In the genomic region with DNA sequence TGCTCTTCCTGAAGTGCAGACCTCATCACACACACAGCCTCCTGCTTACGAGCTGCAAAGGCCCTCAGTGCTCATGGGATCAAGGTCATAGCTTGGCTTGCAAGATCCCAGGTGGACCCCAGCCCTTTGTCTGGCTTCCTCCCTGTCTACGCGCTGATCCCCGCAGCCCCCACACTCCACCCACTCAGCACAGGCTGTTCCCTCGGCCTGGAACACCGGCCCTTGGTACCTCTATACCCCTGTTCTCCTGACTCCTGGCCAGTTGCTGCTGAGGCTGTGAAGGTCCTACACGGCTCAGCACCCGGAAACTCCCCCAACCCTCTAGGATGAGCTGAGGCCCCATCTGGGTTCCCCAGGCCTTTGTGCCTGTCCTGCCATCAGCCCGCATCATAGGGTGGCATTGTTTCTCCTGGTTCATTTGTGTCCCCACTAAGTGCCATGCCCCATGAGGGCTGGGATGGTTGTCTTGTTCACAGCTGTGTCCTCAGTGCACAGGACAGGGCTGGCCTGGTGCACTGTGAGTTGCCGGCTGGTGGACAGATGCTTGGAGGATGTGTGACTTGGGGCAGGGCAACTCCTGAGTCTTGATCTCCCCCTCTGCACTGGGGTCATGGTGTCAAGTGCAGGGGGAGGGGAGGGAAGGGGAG, we compare ENCODE assay signal across 13 cellular contexts.
"Had no signal": no experiment of that assay in that cellular context is flagged by ENCODE, and none has a peak within 500 bp of the region (broad histone marks: within the 10 kb centered on the region; RNA-seq: fewer than 3 reads in every experiment).

No MANE protein-coding gene starts in this region.

- H3K4me3 ChIP-seq: coronary artery, heart right ventricle had no signal

- H3K9me3 ChIP-seq: heart right ventricle, neutrophil had no signal

- DNase-seq: activated CD4-positive, alpha-beta T cell treated with anti-CD3 and anti-CD28 coated beads for 36 hours; activated CD8-positive, alpha-beta memory T cell treated with anti-CD3 and anti-CD28 coated beads, Interleukin-2, amount 50 U/mL, for 48 hours; activated CD8-positive, alpha-beta T cell treated with anti-CD3 and anti-CD28 coated beads, Interleukin-2, amount 10 ng/mL, durations not matched to agents 7 days and 5 days; activated naive CD4-positive, alpha-beta T cell treated with Interleukin-2 at 50 U/mL for 16 hours; caudate nucleus; effector CD4-positive, alpha-beta T cell; heart right ventricle; mesenchymal stem cell; right cardiac atrium; small intestine; stimulated activated naive CD4-positive, alpha-beta T cell had no signal

- H3K27me3 ChIP-seq: heart right ventricle, neutrophil had no signal

- H3K27ac Mint-ChIP-seq: activated CD4-positive, alpha-beta T cell treated with anti-CD3 and anti-CD28 coated beads for 36 hours; activated CD8-positive, alpha-beta T cell treated with anti-CD3 and anti-CD28 coated beads, Interleukin-2, amount 10 ng/mL, durations not matched to agents 7 days and 5 days had no signal

- H3K4me1 Mint-ChIP-seq: activated CD4-positive, alpha-beta T cell treated with anti-CD3 and anti-CD28 coated beads for 36 hours had no signal

- H3K36me3 ChIP-seq: heart right ventricle, neutrophil had no signal

- H3K4me3 Mint-ChIP-seq: activated CD4-positive, alpha-beta T cell treated with anti-CD3 and anti-CD28 coated beads for 36 hours; activated CD8-positive, alpha-beta T cell treated with anti-CD3 and anti-CD28 coated beads, Interleukin-2, amount 10 ng/mL, durations not matched to agents 7 days and 5 days had no signal

- ATAC-seq: activated CD4-positive, alpha-beta T cell treated with anti-CD3 and anti-CD28 coated beads for 36 hours; activated CD8-positive, alpha-beta T cell treated with anti-CD3 and anti-CD28 coated beads, Interleukin-2, amount 10 ng/mL, durations not matched to agents 7 days and 5 days; right cardiac atrium had no signal

- H3K27ac ChIP-seq: coronary artery, heart right ventricle, neutrophil had no signal

- H3K4me1 ChIP-seq: heart right ventricle had no signal

- H3K27me3 Mint-ChIP-seq: activated CD4-positive, alpha-beta T cell treated with anti-CD3 and anti-CD28 coated beads for 36 hours had no signal
